ENCODE assay signal across 8 cellular contexts in the genomic region with DNA sequence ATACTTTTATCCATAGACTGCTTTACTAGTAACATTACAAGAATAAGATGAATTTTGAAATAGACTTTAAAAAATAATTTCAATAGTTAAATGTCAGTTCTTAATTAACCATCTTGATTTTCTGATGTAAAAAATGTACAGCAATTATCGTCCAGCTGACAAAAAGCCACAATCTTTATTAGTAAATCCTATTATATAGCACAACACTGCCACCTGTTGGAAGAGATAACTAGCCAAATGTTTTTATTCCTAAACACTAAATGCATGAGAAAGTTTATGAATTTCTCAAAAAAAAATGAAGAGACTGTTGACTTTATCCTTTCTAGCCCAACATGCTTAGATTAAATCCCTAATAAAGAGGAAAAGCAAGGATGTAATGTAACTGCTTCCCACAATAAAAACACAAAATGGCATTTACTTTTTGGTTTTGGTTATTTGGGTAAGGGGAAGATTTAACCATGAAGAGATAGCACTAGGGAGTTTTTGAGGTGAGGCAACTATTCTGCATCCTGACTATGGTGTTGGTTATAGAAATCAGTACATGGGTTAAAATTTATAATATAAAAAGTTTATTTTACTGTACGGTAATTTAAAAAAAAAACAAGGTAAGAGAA. TPM values are rescaled to one million over a fixed set of nuclear protein-coding genes. Genes with fewer than 3 reads are reported as not detected.
DNase-seq lines count a peak whose midpoint lies in the region; ATAC-seq and TF ChIP-seq lines count a peak whose summit lies in the region.

No MANE protein-coding gene starts in this region.

- H3K27ac ChIP-seq in upper lobe of left lung, result no peak overlapping the region

- peaks cover 78% of the 10 kb centered on the region for H3K4me1 Mint-ChIP-seq in stimulated activated naive CD8-positive, alpha-beta T cell treated with anti-CD3 and anti-CD28 coated beads, Interleukin-15, amount 100 ng/mL, for 72 hours

- H3K9me3 ChIP-seq in adipocyte (ENCODE audit: control insufficient read depth, low read length) (no peaks in the 10 kb centered on the region), upper lobe of left lung (no peaks in the 10 kb centered on the region)

- peak overlapping the region in 1 of 2 donors; percentile 79 for H3K27ac Mint-ChIP-seq in stimulated activated naive CD8-positive, alpha-beta T cell treated with anti-CD3 and anti-CD28 coated beads, Interleukin-15, amount 100 ng/mL, for 72 hours

- peak; percentile 35 for DNase-seq in NCI-H345 (lab: John Stamatoyannopoulos, UW)
- no peak for DNase-seq in NCI-H345 treated with DMSO at 0.1 percent for 48 hours (lab: John Stamatoyannopoulos, UW; ENCODE audit: unreplicated experiment)
- DNase-seq in NCI-H1092 treated with DMSO at 0.1 percent for 48 hours (lab: John Stamatoyannopoulos, UW), result peak; percentile 38
- peak; percentile 91 for DNase-seq in adipocyte (ENCODE audit: low read depth)
- peak; percentile 58 for DNase-seq in iris pigment epithelial cell (ENCODE audit: low read depth)
- DNase-seq in upper lobe of left lung, result no peak
- DNase-seq in stimulated activated naive CD8-positive, alpha-beta T cell treated with anti-CD3 and anti-CD28 coated beads, Interleukin-15, amount 100 ng/mL, for 72 hours, result no peak

- no peaks in the 10 kb centered on the region for H3K27me3 Mint-ChIP-seq in stimulated activated naive CD8-positive, alpha-beta T cell treated with anti-CD3 and anti-CD28 coated beads, Interleukin-15, amount 100 ng/mL, for 72 hours

- no peak for TF ChIP-seq POLR2A in upper lobe of left lung (IDR thresholded peaks at IDR 0.05)

- H3K4me3 ChIP-seq in adipocyte (ENCODE audit: low read length), result no peak overlapping the region
- no peak overlapping the region for H3K4me3 ChIP-seq in upper lobe of left lung

- TF ChIP-seq EP300 in upper lobe of left lung (IDR thresholded peaks at IDR 0.05), result no peak

- no peaks in the 10 kb centered on the region for H3K9me3 Mint-ChIP-seq in stimulated activated naive CD8-positive, alpha-beta T cell treated with anti-CD3 and anti-CD28 coated beads, Interleukin-15, amount 100 ng/mL, for 72 hours

- no peaks in the 10 kb centered on the region for H3K36me3 ChIP-seq in adipocyte (ENCODE audit: control insufficient read depth, insufficient read depth, low read length, severe bottlenecking)
- no peaks in the 10 kb centered on the region for H3K36me3 ChIP-seq in upper lobe of left lung

- no peak overlapping the region for H3K4me3 Mint-ChIP-seq in stimulated activated naive CD8-positive, alpha-beta T cell treated with anti-CD3 and anti-CD28 coated beads, Interleukin-15, amount 100 ng/mL, for 72 hours

- no peak overlapping the region for H3K9ac ChIP-seq in adipocyte (ENCODE audit: low read length)

- peaks cover 18% of the 10 kb centered on the region for H3K4me1 ChIP-seq in adipocyte (ENCODE audit: control insufficient read depth, insufficient read depth, low read length)
- peaks cover 0 to 5% (median 0%) of the 10 kb centered on the region in 4 donors for H3K4me1 ChIP-seq in upper lobe of left lung

- peak in 1 of 2 donors; percentile 61 for ATAC-seq in upper lobe of left lung (ENCODE audit: low FRiP score in 2 of 2)
- no peak for ATAC-seq in stimulated activated naive CD8-positive, alpha-beta T cell treated with anti-CD3 and anti-CD28 coated beads, Interleukin-15, amount 100 ng/mL, for 72 hours
- no peak for ATAC-seq in GM19395 (IDR thresholded peaks at IDR 0.05; ENCODE audit: unreplicated experiment)

- H3K27me3 ChIP-seq in adipocyte (replicated peaks; ENCODE audit: control insufficient read depth, insufficient read depth, low read length) (no peaks in the 10 kb centered on the region), upper lobe of left lung (no peaks in the 10 kb centered on the region)

- TF ChIP-seq CTCF in upper lobe of left lung (IDR thresholded peaks at IDR 0.05), result peak in 5 of 6 experiments; percentile 51 to 65 (median 62)

- 46% methylated on average over 2 of the region's 2 CpGs for WGBS in upper lobe of left lung, 2 donors

RNA-seq across cellular contexts. Expression of gene COA1, which starts 8.0 kb away (rescaled TPM):
- 10 to 100 TPM; 37.5 to 65.9 (median 44.9) TPM for total RNA-seq in upper lobe of left lung

RNA-seq across cellular contexts. Expression of gene BLVRA, which starts 37.2 kb away (rescaled TPM):
- 100 to 1,000 TPM in 5 of 6 donors, 10 to 100 TPM in 1; 77.5 to 112 (median 105) TPM for total RNA-seq in upper lobe of left lung

Comparison
In these comparisons a context has a peak if more than half of its experiments do, and no peak if none do; other contexts are left out.
1. DNase-seq: peak in NCI-H345 (single experiment), NCI-H1092 treated with DMSO at 0.1 percent for 48 hours (single experiment), adipocyte (single experiment) and iris pigment epithelial cell (single experiment); none in NCI-H345 treated with DMSO at 0.1 percent for 48 hours (single experiment), upper lobe of left lung (0 of 2) and stimulated activated naive CD8-positive, alpha-beta T cell treated with anti-CD3 and anti-CD28 coated beads, Interleukin-15, amount 100 ng/mL, for 72 hours (0 of 2).